Comparison of ENCODE assay signal across 2 cellular contexts in genomic region chr2:47437287-47437686, GRCh38.
TF ChIP-seq lines count a peak whose summit lies in the region.

No MANE protein-coding gene starts in this region.

TF ChIP-seq in K562, 482 proteins besides CTCF, POLR2A, EP300 and RAD21 (continued from another document):
- peak; percentile 70 for TF ChIP-seq DEAF1 (CRISPR knock-in tag; IDR thresholded peaks at IDR 0.05)
TF ChIP-seq in K562: peak in this region for 1.

TF ChIP-seq in liver, 16 proteins besides CTCF, POLR2A, EP300 and RAD21:
- TF ChIP-seq ZBTB33 (IDR thresholded peaks at IDR 0.05) (no peak), FOXA1 (IDR thresholded peaks at IDR 0.05) (no peak), NR2F2 (IDR thresholded peaks at IDR 0.05) (no peak), HNF4A (conservative IDR thresholded peaks at IDR 0.05) (no peak)
